In genomic region chr1:61293197-61293596, GRCh38 we compare ENCODE assay signal across 17 cellular contexts.
A peak's percentile ranks its signal among the peaks of the same experiment; 100 is the strongest.
DNase-seq lines count a peak whose midpoint lies in the region; ATAC-seq and TF ChIP-seq lines count a peak whose summit lies in the region.
"Had no signal": no experiment of that assay in that cellular context is flagged by ENCODE, and none has a peak within 500 bp of the region (broad histone marks: within the 10 kb centered on the region; RNA-seq: fewer than 3 reads in every experiment).

No MANE protein-coding gene starts in this region.

- TF ChIP-seq CTCF in neural cell (IDR thresholded peaks at IDR 0.05; ENCODE audit: poor library complexity, severe bottlenecking): no peak

- H3K4me1 ChIP-seq in ACC112 (ENCODE audit: control insufficient read depth, insufficient read depth, low read length, unreplicated experiment): peaks cover 16% of the 10 kb centered on the region

- H3K79me2 ChIP-seq in ACC112 (ENCODE audit: control insufficient read depth, insufficient read depth, low read length, unreplicated experiment) (peaks cover 15% of the 10 kb centered on the region), neural cell (replicated peaks; ENCODE audit: insufficient read depth, low read length) (no peaks in the 10 kb centered on the region)

- no peak for TF ChIP-seq RAD21 in neural cell (conservative IDR thresholded peaks at IDR 0.05)

- no peaks in the 10 kb centered on the region for H3K9me2 ChIP-seq in neural cell (ENCODE audit: insufficient read depth, low read length)

- TF ChIP-seq EP300 in neural cell (conservative IDR thresholded peaks at IDR 0.05; ENCODE audit: poor library complexity, severe bottlenecking): peak; percentile 30

- no peak overlapping the region for H3K9ac ChIP-seq in neural cell (ENCODE audit: low read length)
- H3K9ac ChIP-seq: KMS-11 had no signal

- H4K20me1 ChIP-seq in neural cell (ENCODE audit: insufficient read depth): no peaks in the 10 kb centered on the region

- no peak for ATAC-seq in GM21381 (IDR thresholded peaks at IDR 0.05; ENCODE audit: unreplicated experiment)

- H3K36me3 ChIP-seq in ACC112 (ENCODE audit: insufficient read depth, low read length) (no peaks in the 10 kb centered on the region), neural cell (ENCODE audit: insufficient read depth, low read length) (no peaks in the 10 kb centered on the region)
- H3K36me3 ChIP-seq: MG63 had no signal

- 0 out of 2 replicates have a peak overlapping the region, but pooled peaks have one; percentile 27 for H3K27ac ChIP-seq in ACC112 (ENCODE audit: low read depth, low read length)
- H3K27ac ChIP-seq in neural cell (ENCODE audit: low read length): no peak overlapping the region
- H3K27ac ChIP-seq: A549, KMS-11 had no signal

- no peaks in the 10 kb centered on the region for H3K9me3 ChIP-seq in neural cell (ENCODE audit: low read length)
- H3K9me3 ChIP-seq: A549, MG63 had no signal

- H3K27me3 ChIP-seq in ACC112 (ENCODE audit: insufficient read depth, low read length) (no peaks in the 10 kb centered on the region), neural cell (ENCODE audit: insufficient read depth, low read depth, low read length) (no peaks in the 10 kb centered on the region)
- H3K27me3 ChIP-seq: MG63 had no signal

- DNase-seq in SK-MEL-5 (ENCODE audit: low read depth, low spot score) (peak; percentile 92), epidermal melanocyte (ENCODE audit: insufficient read length, low spot score) (peak; percentile 17), NCI-H1930 (lab: John Stamatoyannopoulos, UW) (no peak), DMS79 (lab: John Stamatoyannopoulos, UW) (no peak)
- no peak for DNase-seq in activated CD4-positive, CD25-positive, alpha-beta regulatory T cell treated with anti-CD3 and anti-CD28 coated beads, Interleukin-2, amount 50 U/mL, for 72 hours
- DNase-seq: CD4-positive, alpha-beta memory T cell; MG63; NCI-H1092 treated with DMSO at 0.1 percent for 48 hours; NCI-H1694; NCI-H69; NK-92 treated with Interleukin-12 subunit alpha and Interleukin-12 subunit beta, amount 100 ng/mL, for 24 hours; SHP77 had no signal

- no peaks in the 10 kb centered on the region for H3F3A ChIP-seq in neural cell (ENCODE audit: insufficient read depth, low read length, poor library complexity, severe bottlenecking)

- no peak overlapping the region for H3K4me3 ChIP-seq in ACC112 (ENCODE audit: low read depth, low read length)
- H3K4me3 ChIP-seq in neural cell (ENCODE audit: low read length): no peak overlapping the region
- H3K4me3 ChIP-seq: A549, MG63 had no signal

- H2AFZ ChIP-seq in ACC112 (ENCODE audit: low read length, unreplicated experiment) (no peak overlapping the region), neural cell (ENCODE audit: low read depth, low read length) (no peak overlapping the region)

- in situ Hi-C loops in SK-MEL-5 (cut with HindIII; ENCODE audit: low pct_unique_long_range_greater_than_20kb, low sequenced_read_pairs): no loop called here

- no peak overlapping the region for H3K4me2 ChIP-seq in neural cell (ENCODE audit: low read length)
- H3K4me2 ChIP-seq: A549, KMS-11 had no signal

TF ChIP-seq in neural cell, 6 proteins besides CTCF, POLR2A, EP300 and RAD21:
- TF ChIP-seq MXI1 (conservative IDR thresholded peaks at IDR 0.05; ENCODE audit: poor library complexity, severe bottlenecking): no peak
- no peak for TF ChIP-seq EZH2 (IDR thresholded peaks at IDR 0.05; ENCODE audit: borderline replicate concordance, insufficient read depth, low read length, poor library complexity, severe bottlenecking)
- no peak for TF ChIP-seq POLR2AphosphoS5 (IDR thresholded peaks at IDR 0.05)
- TF ChIP-seq TAF1 (IDR thresholded peaks at IDR 0.05; ENCODE audit: low read depth): no peak
- TF ChIP-seq SMC3 (conservative IDR thresholded peaks at IDR 0.05; ENCODE audit: poor library complexity): no peak
- no peak for TF ChIP-seq REST (IDR thresholded peaks at IDR 0.05; ENCODE audit: borderline replicate concordance)

Comparison
In these comparisons a context has a peak if more than half of its experiments do, and no peak if none do; other contexts are left out.
1. DNase-seq: peak in SK-MEL-5 (single experiment) and epidermal melanocyte (single experiment); none in NCI-H1930 (0 of 2), DMS79 (single experiment) and activated CD4-positive, CD25-positive, alpha-beta regulatory T cell treated with anti-CD3 and anti-CD28 coated beads, Interleukin-2, amount 50 U/mL, for 72 hours (single experiment).